ENCODE assay signal across 1 cellular context in the genomic region with DNA sequence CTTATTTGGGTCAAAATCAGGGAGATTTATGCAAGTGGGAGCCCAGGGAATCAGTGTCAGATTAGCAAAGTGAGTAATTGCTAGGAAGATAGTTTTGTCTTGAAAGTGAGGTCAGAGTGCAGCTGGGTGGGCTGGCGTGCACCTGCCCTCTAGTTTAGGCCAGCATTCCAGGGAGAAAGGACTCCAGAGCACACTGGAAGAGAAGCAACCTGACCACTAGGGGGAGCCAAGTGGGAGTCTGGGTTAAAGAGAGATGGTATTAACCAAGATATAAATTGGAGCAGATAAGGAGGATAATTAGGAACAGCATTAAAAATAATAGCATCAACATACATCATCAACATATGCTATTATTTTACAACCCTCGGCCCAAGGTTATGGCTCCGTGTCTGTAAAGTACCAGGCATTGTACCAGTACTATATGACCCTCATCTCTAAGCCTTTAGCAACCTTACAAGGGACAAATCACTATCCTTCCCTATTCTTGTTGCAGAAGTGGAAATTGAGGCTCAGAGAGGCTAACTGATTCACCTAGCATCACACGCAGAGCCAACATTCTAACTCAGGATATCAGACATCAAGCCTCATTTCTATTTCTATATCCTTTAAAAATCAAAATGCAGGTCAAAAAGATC.
TF ChIP-seq lines count a peak whose summit lies in the region.

No MANE protein-coding gene starts in this region.

TF ChIP-seq in GM23338, 12 proteins besides CTCF, POLR2A, EP300 and RAD21 (continued from another document):
- TF ChIP-seq JUNB (IDR thresholded peaks at IDR 0.05; ENCODE audit: unreplicated experiment) (no peak), ZNF462 (CRISPR knock-in tag; IDR thresholded peaks at IDR 0.05) (no peak), ZNF114 (CRISPR knock-in tag; IDR thresholded peaks at IDR 0.05) (no peak), EZH2 (IDR thresholded peaks at IDR 0.05; ENCODE audit: low read depth, unreplicated experiment) (no peak), STAT1 (IDR thresholded peaks at IDR 0.05; ENCODE audit: unreplicated experiment) (no peak), CREB1 (CRISPR knock-in tag; IDR thresholded peaks at IDR 0.05; ENCODE audit: low read depth) (no peak)
